ENCODE assay signal across 12 cellular contexts in genomic region chr1:167706931-167707877, GRCh38. TPM values are rescaled to one million over a fixed set of nuclear protein-coding genes. Genes with fewer than 3 reads are reported as not detected.
A peak's percentile ranks its signal among the peaks of the same experiment; 100 is the strongest.
DNase-seq lines count a peak whose midpoint lies in the region; ATAC-seq and TF ChIP-seq lines count a peak whose summit lies in the region.
"Had no signal": no experiment of that assay in that cellular context is flagged by ENCODE, and none has a peak within 500 bp of the region (broad histone marks: within the 10 kb centered on the region; RNA-seq: fewer than 3 reads in every experiment).

No MANE protein-coding gene starts in this region.

- no peak overlapping the region for H2AFZ ChIP-seq in OCI-LY7 (ENCODE audit: low read length)

- TF ChIP-seq POLR2A in transverse colon (IDR thresholded peaks at IDR 0.05) = no peak

- WGBS in transverse colon (ENCODE audit: low coverage in 1 of 2), 2 donors = 82 to 88% methylated on average over 9 to 10 of the region's 10 CpGs

- peaks cover 50% of the 10 kb centered on the region for H3K36me3 Mint-ChIP-seq in activated naive CD4-positive, alpha-beta T cell treated with anti-CD3 and anti-CD28 coated beads, Interleukin-2, amount 10 ng/mL, durations not matched to agents 7 days and 5 days
- H3K36me3 Mint-ChIP-seq in stimulated activated memory B cell treated with anti-CD40 and anti-IgM and Interleukin-4, amounts not matched to agents 10 μg/mL and 1 μg/mL and 100 μg/mL, for 72 hours = peaks cover 29% of the 10 kb centered on the region

- no peak overlapping the region for H3K27ac ChIP-seq in OCI-LY7 (ENCODE audit: low read depth, low read length, poor library complexity, severe bottlenecking)
- H3K27ac ChIP-seq in transverse colon = no peak overlapping the region
- H3K27ac ChIP-seq: gastroesophageal sphincter had no signal

- peaks cover 58% of the 10 kb centered on the region for H3K36me3 ChIP-seq in OCI-LY7 (ENCODE audit: insufficient read depth, low read length)
- H3K36me3 ChIP-seq in transverse colon = no peaks in the 10 kb centered on the region

- H4K20me1 ChIP-seq in OCI-LY7 (ENCODE audit: insufficient read depth, low read length) = peaks cover 12% of the 10 kb centered on the region

- peaks cover 8% of the 10 kb centered on the region for H3K4me1 Mint-ChIP-seq in activated naive CD4-positive, alpha-beta T cell treated with anti-CD3 and anti-CD28 coated beads, Interleukin-2, amount 10 ng/mL, durations not matched to agents 7 days and 5 days
- H3K4me1 Mint-ChIP-seq in stimulated activated memory B cell treated with anti-CD40 and anti-IgM and Interleukin-4, amounts not matched to agents 10 μg/mL and 1 μg/mL and 100 μg/mL, for 72 hours = peaks cover 67% of the 10 kb centered on the region

- H3K27me3 Mint-ChIP-seq in activated naive CD4-positive, alpha-beta T cell treated with anti-CD3 and anti-CD28 coated beads, Interleukin-2, amount 10 ng/mL, durations not matched to agents 7 days and 5 days = peaks cover 4% of the 10 kb centered on the region
- H3K27me3 Mint-ChIP-seq in stimulated activated memory B cell treated with anti-CD40 and anti-IgM and Interleukin-4, amounts not matched to agents 10 μg/mL and 1 μg/mL and 100 μg/mL, for 72 hours = no peaks in the 10 kb centered on the region

- no peak for TF ChIP-seq CTCF in OCI-LY7 (conservative IDR thresholded peaks at IDR 0.05; ENCODE audit: low read length)
- TF ChIP-seq CTCF in transverse colon (IDR thresholded peaks at IDR 0.05) = no peak

- H3K4me2 ChIP-seq in OCI-LY7 (ENCODE audit: low read length) = peak overlapping the region; percentile 49

- intact Hi-C loops in OCI-LY7 (cut with micrococcal nuclease; ENCODE audit: unreplicated experiment) (no loop called here), transverse colon (cut with DNase I; ENCODE audit: low total_unique reads) (no loop called here), left ventricle myocardium superior (cut with micrococcal nuclease) (no loop called here)

- DNase-seq in activated naive CD4-positive, alpha-beta T cell treated with anti-CD3 and anti-CD28 coated beads, Interleukin-2, amount 10 ng/mL, durations not matched to agents 7 days and 5 days = no peak
- DNase-seq in activated naive CD4-positive, alpha-beta T cell (lab: John Stamatoyannopoulos, UW) = no peak
- DNase-seq in OCI-LY7 (ENCODE audit: low spot score) = no peak
- no peak for DNase-seq in transverse colon
- DNase-seq in left ventricle myocardium superior = no peak
- DNase-seq: activated T-cell treated with anti-CD3 and anti-CD28 coated beads, Interleukin-2, amount 50 U/mL, for 4 hours; NCI-H510A; SW 1271 had no signal

- no peaks in the 10 kb centered on the region for H3K27me3 ChIP-seq in transverse colon
- H3K27me3 ChIP-seq: gastroesophageal sphincter had no signal

- no peak for TF ChIP-seq EP300 in transverse colon (IDR thresholded peaks at IDR 0.05; ENCODE audit: low read depth)

- H3K27ac Mint-ChIP-seq in activated naive CD4-positive, alpha-beta T cell treated with anti-CD3 and anti-CD28 coated beads, Interleukin-2, amount 10 ng/mL, durations not matched to agents 7 days and 5 days = peak overlapping the region; percentile 38
- peak overlapping the region; percentile 81 for H3K27ac Mint-ChIP-seq in stimulated activated memory B cell treated with anti-CD40 and anti-IgM and Interleukin-4, amounts not matched to agents 10 μg/mL and 1 μg/mL and 100 μg/mL, for 72 hours

- BruUV-seq in OCI-LY7 (replicated peaks; lab: Mats Ljungman, UMichigan) = no TSS peak

- peak; percentile 47 for ATAC-seq in HG02678 (IDR thresholded peaks at IDR 0.05; ENCODE audit: unreplicated experiment)
- peak; percentile 77 for ATAC-seq in stimulated activated memory B cell treated with anti-CD40 and anti-IgM and Interleukin-4, amounts not matched to agents 10 μg/mL and 1 μg/mL and 100 μg/mL, for 72 hours
- no peak for ATAC-seq in left ventricle myocardium superior
- ATAC-seq in GM18907 (IDR thresholded peaks at IDR 0.05; ENCODE audit: unreplicated experiment) = no peak
- ATAC-seq: gastroesophageal sphincter had no signal

- no peak overlapping the region for H3K4me3 Mint-ChIP-seq in activated naive CD4-positive, alpha-beta T cell treated with anti-CD3 and anti-CD28 coated beads, Interleukin-2, amount 10 ng/mL, durations not matched to agents 7 days and 5 days
- peak overlapping the region; percentile 24 for H3K4me3 Mint-ChIP-seq in stimulated activated memory B cell treated with anti-CD40 and anti-IgM and Interleukin-4, amounts not matched to agents 10 μg/mL and 1 μg/mL and 100 μg/mL, for 72 hours
- H3K4me3 Mint-ChIP-seq: activated T-cell treated with anti-CD3 and anti-CD28 coated beads, Interleukin-2, amount 50 U/mL, for 4 hours had no signal

- H3K9me3 ChIP-seq in OCI-LY7 (ENCODE audit: low read length) (no peaks in the 10 kb centered on the region), transverse colon (no peaks in the 10 kb centered on the region)
- H3K9me3 ChIP-seq: gastroesophageal sphincter had no signal

- H3K79me2 ChIP-seq in OCI-LY7 (ENCODE audit: insufficient read depth, low read depth, low read length) = no peaks in the 10 kb centered on the region

- H3K4me3 ChIP-seq in OCI-LY7 (ENCODE audit: low read depth, low read length, poor library complexity, severe bottlenecking) = no peak overlapping the region
- H3K4me3 ChIP-seq in transverse colon = no peak overlapping the region
- H3K4me3 ChIP-seq: gastroesophageal sphincter had no signal

- CTCF ChIA-PET in activated naive CD4-positive, alpha-beta T cell treated with anti-CD3 and anti-CD28 coated beads, Interleukin-2, amount 10 ng/mL, durations not matched to agents 7 days and 5 days (lab: Charles Lee) = interaction anchor here (0.6 to 1.1 kb wide), 2 partner anchors 32 to 781 kb away, joined by 4 to 6 read pairs; no protein-coding TSS in a partner anchor
- CTCF ChIA-PET in OCI-LY7 (lab: Charles Lee; ENCODE audit: unreplicated experiment) = interaction anchor here (0.8 to 1.4 kb wide), 2 partner anchors 38 to 107 kb away, joined by 3 read pairs; no protein-coding TSS in a partner anchor

- no peaks in the 10 kb centered on the region for H3K9me2 ChIP-seq in OCI-LY7 (ENCODE audit: insufficient read depth, low read length)

- no peaks in the 10 kb centered on the region for H3K9me3 Mint-ChIP-seq in activated naive CD4-positive, alpha-beta T cell treated with anti-CD3 and anti-CD28 coated beads, Interleukin-2, amount 10 ng/mL, durations not matched to agents 7 days and 5 days
- H3K9me3 Mint-ChIP-seq in stimulated activated memory B cell treated with anti-CD40 and anti-IgM and Interleukin-4, amounts not matched to agents 10 μg/mL and 1 μg/mL and 100 μg/mL, for 72 hours = no peaks in the 10 kb centered on the region
- H3K9me3 Mint-ChIP-seq: activated T-cell treated with anti-CD3 and anti-CD28 coated beads, Interleukin-2, amount 50 U/mL, for 4 hours had no signal

- POLR2A ChIA-PET in OCI-LY7 (lab: Charles Lee) = interaction anchor here (0.7 to 1.1 kb wide), 3 partner anchors 9 to 107 kb away, joined by 3 to 4 read pairs (median 4); no protein-coding TSS in a partner anchor

- peaks cover 45% of the 10 kb centered on the region for H3K4me1 ChIP-seq in OCI-LY7 (ENCODE audit: insufficient read depth, low read length, poor library complexity, severe bottlenecking)
- peaks cover 0 to 6% (median 3%) of the 10 kb centered on the region in 4 donors for H3K4me1 ChIP-seq in transverse colon

- in situ Hi-C loops in transverse colon (cut with MboI; ENCODE audit: low pct_ligation_motif_present in 1 of 4, low pct_unique_long_range_greater_than_20kb in 1 of 4, low sequenced_read_pairs in 3 of 4) = loop anchor here in 2 of 4 donors (25.0 kb wide), 1 partner anchor 230 kb away; the partner anchor contains the start of genes DCAF6 (in 2 of the 2) and MPC2 (in 2 of the 2)

RNA-seq across cellular contexts. Expression of gene MPZL1, which starts 14.6 kb away (rescaled TPM):
- total RNA-seq in OCI-LY7 (2014; rRNA removed; shearing (Covaris generic)) = 36.2 and 48.9 TPM in 2 replicates
- total RNA-seq in OCI-LY7 (2022) (54.8 and 61.9 TPM in 2 replicates), transverse colon (10 to 100 TPM; 32.9 to 79.5 (median 58.2) TPM), left ventricle myocardium superior (34.7 TPM)

Comparison
In these comparisons a context has a peak if more than half of its experiments do, and no peak if none do; other contexts are left out.
1. ATAC-seq: peak in HG02678 (single experiment) and stimulated activated memory B cell treated with anti-CD40 and anti-IgM and Interleukin-4, amounts not matched to agents 10 μg/mL and 1 μg/mL and 100 μg/mL, for 72 hours (single experiment); none in left ventricle myocardium superior (single experiment) and GM18907 (single experiment).